In genomic region chr12:108135627-108136026, GRCh38 we compare ENCODE assay signal across 32 cellular contexts. TPM values are rescaled to one million over a fixed set of nuclear protein-coding genes. Genes with fewer than 3 reads are reported as not detected.
"Had no signal": no experiment of that assay in that cellular context is flagged by ENCODE, and none has a peak within 500 bp of the region (broad histone marks: within the 10 kb centered on the region; RNA-seq: fewer than 3 reads in every experiment).

No MANE protein-coding gene starts in this region.

- H3K4me3 ChIP-seq: colonic mucosa, coronary artery, dorsolateral prefrontal cortex, esophagus muscularis mucosa, esophagus squamous epithelium, gastrocnemius medialis, gastroesophageal sphincter, heart left ventricle, heart right ventricle had no signal

- H3K36me3 ChIP-seq: colonic mucosa, esophagus muscularis mucosa, esophagus squamous epithelium, gastrocnemius medialis, gastroesophageal sphincter, heart left ventricle, heart right ventricle had no signal

- H3K27me3 ChIP-seq: colonic mucosa, esophagus muscularis mucosa, gastroesophageal sphincter had no signal

- DNase-seq: colonic mucosa; cortex of kidney; dermis blood vessel endothelial cell; dorsolateral prefrontal cortex; effector CD4-positive, alpha-beta T cell; effector CD8-positive, alpha-beta T cell; effector memory CD4-positive, alpha-beta T cell; effector memory CD8-positive, alpha-beta T cell; endodermal cell; esophagus squamous epithelium; foreskin fibroblast; foreskin keratinocyte; foreskin melanocyte; gastrocnemius medialis; glutamatergic neuron; head of caudate nucleus; heart left ventricle; heart right ventricle had no signal

- H3K27ac ChIP-seq: colonic mucosa, coronary artery, dorsolateral prefrontal cortex, epithelial cell of prostate, esophagus squamous epithelium, foreskin keratinocyte, gastrocnemius medialis, heart left ventricle, heart right ventricle had no signal

- ATAC-seq: effector memory CD8-positive, alpha-beta T cell; esophagus mucosa; foreskin keratinocyte; gastrocnemius medialis; gastroesophageal sphincter; heart left ventricle; heart right ventricle had no signal

- H3K4me1 ChIP-seq: colonic mucosa, foreskin keratinocyte, gastrocnemius medialis, heart right ventricle had no signal

- FAIRE-seq: colon, endometrium, endothelial cell of umbilical vein, frontal cortex had no signal

- H3K9me3 ChIP-seq: colonic mucosa, esophagus muscularis mucosa, esophagus squamous epithelium, gastrocnemius medialis, gastroesophageal sphincter, heart left ventricle, heart right ventricle had no signal

RNA-seq across cellular contexts. Expression of gene WSCD2, which starts 6.5 kb away (rescaled TPM):
- total RNA-seq: dermis blood vessel endothelial cell, dermis microvascular lymphatic vessel endothelial cell, endothelial cell of umbilical vein, epithelial cell of proximal tubule, fibroblast of lung, fibroblast of villous mesenchyme, foreskin keratinocyte, glomerular endothelial cell had no signal
- polyA plus RNA-seq: endothelial cell of umbilical vein, fibroblast of lung, foreskin keratinocyte, heart left ventricle had no signal
